Comparison of ENCODE assay signal across 35 cellular contexts in the genomic region with DNA sequence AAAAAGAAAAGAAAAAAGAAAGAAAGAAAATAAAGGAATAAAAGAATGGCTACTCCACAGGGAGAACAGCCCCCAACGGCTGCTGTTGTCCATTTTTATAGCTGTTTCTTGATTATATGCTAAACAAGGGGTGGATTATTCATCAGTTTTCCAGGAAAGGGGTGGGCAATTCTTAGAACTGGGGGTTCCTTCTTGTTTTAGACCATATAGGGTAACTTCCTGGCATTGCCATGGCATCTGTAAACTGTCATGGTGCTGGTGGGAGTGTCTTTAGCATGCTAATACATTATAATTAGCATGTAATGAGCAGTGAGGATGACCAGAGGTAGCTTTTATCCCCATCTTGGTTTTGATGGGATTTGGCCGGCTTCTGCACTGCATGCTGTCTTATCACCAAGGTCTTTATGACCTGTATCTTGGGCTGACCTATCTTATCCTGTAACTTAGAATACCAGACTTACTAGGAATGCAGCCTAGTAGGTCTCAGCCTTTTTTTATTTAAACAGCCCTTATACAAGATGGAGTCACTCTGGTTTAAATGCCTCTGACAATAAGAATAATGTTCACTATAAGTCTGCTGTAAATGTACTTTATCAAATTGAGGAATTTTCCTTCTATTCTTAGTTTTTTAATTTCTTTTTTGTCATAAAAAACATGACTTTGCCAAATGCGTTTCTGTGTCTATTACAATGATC. TPM values are rescaled to one million over a fixed set of nuclear protein-coding genes. Genes with fewer than 3 reads are reported as not detected.
"Had no signal": no experiment of that assay in that cellular context is flagged by ENCODE, and none has a peak within 500 bp of the region (broad histone marks: within the 10 kb centered on the region; RNA-seq: fewer than 3 reads in every experiment).

No MANE protein-coding gene starts in this region.

- H3K4me1 ChIP-seq: neural progenitor cell, parathyroid adenoma, psoas muscle, suprapubic skin, testis, uterus had no signal

- DNase-seq: naive thymus-derived CD8-positive, alpha-beta T cell; nephron progenitor cell; occipital lobe; ovary; posterior cingulate gyrus; right cardiac atrium; spleen; stimulated activated CD4-positive, alpha-beta T cell treated with anti-CD3 and anti-CD28 coated beads, Interleukin-12 subunit alpha, Interleukin-12 subunit beta, amount 100 ng/mL, for 4 hours; stimulated activated CD4-positive, alpha-beta T cell treated with anti-CD3 and anti-CD28 coated beads, Interleukin-1b, Interleukin-23, amount 100 ng/mL, for 48 hours; stimulated activated CD4-positive, alpha-beta T cell treated with anti-CD3 and anti-CD28 coated beads, Interleukin-4, amount 100 ng/mL, for 1 hour; stimulated activated CD4-positive, alpha-beta T cell treated with anti-CD3 and anti-CD28 coated beads, Interleukin-4, amount 100 ng/mL, for 4 hours; stimulated activated CD8-positive, alpha-beta memory T cell treated with anti-CD3 and anti-CD28 coated beads, Interleukin-4, amount 100 ng/mL, for 48 hours; stimulated activated naive CD4-positive, alpha-beta T cell; stimulated activated naive CD8-positive, alpha-beta T cell treated with anti-CD3 and anti-CD28 coated beads, Interleukin-15, Interleukin-2, amounts not matched to agents 100 U/mL and 50 U/mL, for 24 hours; substantia nigra; testis; tibial artery; transverse colon; upper lobe of right lung; uterus had no signal

- H3K27me3 ChIP-seq: testis had no signal

- H3K27ac ChIP-seq: neural progenitor cell, ovary, parathyroid adenoma, psoas muscle, skin epidermis, spleen, suprapubic skin, testis, tibial artery, transverse colon, upper lobe of right lung, uterus had no signal

- H3K4me3 ChIP-seq: neural progenitor cell, ovary, psoas muscle, skin epidermis, smooth muscle cell, spleen, suprapubic skin, testis, tibial artery, transverse colon, upper lobe of right lung, uterus had no signal

- H3K27me3 Mint-ChIP-seq: stimulated activated memory B cell treated with anti-CD40 and anti-IgM and Interleukin-4, amounts not matched to agents 10 μg/mL and 1 μg/mL and 100 μg/mL, for 72 hours; stimulated activated naive CD8-positive, alpha-beta T cell treated with anti-CD3 and anti-CD28 coated beads, Interleukin-15, amount 100 ng/mL, for 72 hours had no signal

- ATAC-seq: naive thymus-derived CD8-positive, alpha-beta T cell; natural killer cell treated with Interleukin-12 subunit alpha and Interleukin-12 subunit beta and Interleukin-15 and Interleukin-18, amount 100 ng/mL, for 72 hours; psoas muscle; right cardiac atrium; sciatic nerve; stimulated activated memory B cell treated with anti-CD40 and anti-IgM and Interleukin-4, amounts not matched to agents 10 μg/mL and 1 μg/mL and 100 μg/mL, for 72 hours; stimulated activated naive CD8-positive, alpha-beta T cell treated with anti-CD3 and anti-CD28 coated beads, Interleukin-15, amount 100 ng/mL, for 72 hours; stimulated activated naive CD8-positive, alpha-beta T cell treated with anti-CD3 and anti-CD28 coated beads, Interleukin-15, Interleukin-2, amounts not matched to agents 100 U/mL and 50 U/mL, for 24 hours; upper lobe of right lung had no signal

- H3K9me3 ChIP-seq: ovary, psoas muscle, spleen, suprapubic skin, testis, tibial artery, transverse colon, upper lobe of right lung, uterus had no signal

- H2AFZ ChIP-seq: neural progenitor cell, parathyroid adenoma had no signal

- H3K27ac Mint-ChIP-seq: natural killer cell treated with Interleukin-12 subunit alpha and Interleukin-12 subunit beta and Interleukin-15 and Interleukin-18, amount 100 ng/mL, for 72 hours; nephron progenitor cell; neural progenitor cell; progenitor cell of endocrine pancreas; stimulated activated memory B cell treated with anti-CD40 and anti-IgM and Interleukin-4, amounts not matched to agents 10 μg/mL and 1 μg/mL and 100 μg/mL, for 72 hours; stimulated activated naive CD8-positive, alpha-beta T cell treated with anti-CD3 and anti-CD28 coated beads, Interleukin-15, amount 100 ng/mL, for 72 hours; type B pancreatic cell had no signal

- H3K36me3 Mint-ChIP-seq: naive thymus-derived CD8-positive, alpha-beta T cell; natural killer cell treated with Interleukin-12 subunit alpha and Interleukin-12 subunit beta and Interleukin-15 and Interleukin-18, amount 100 ng/mL, for 72 hours; neural progenitor cell; stimulated activated memory B cell treated with anti-CD40 and anti-IgM and Interleukin-4, amounts not matched to agents 10 μg/mL and 1 μg/mL and 100 μg/mL, for 72 hours; type B pancreatic cell had no signal

- H3K9me3 Mint-ChIP-seq: natural killer cell treated with Interleukin-12 subunit alpha and Interleukin-12 subunit beta and Interleukin-15 and Interleukin-18, amount 100 ng/mL, for 72 hours; nephron progenitor cell; stimulated activated memory B cell treated with anti-CD40 and anti-IgM and Interleukin-4, amounts not matched to agents 10 μg/mL and 1 μg/mL and 100 μg/mL, for 72 hours; stimulated activated naive CD8-positive, alpha-beta T cell treated with anti-CD3 and anti-CD28 coated beads, Interleukin-15, amount 100 ng/mL, for 72 hours; type B pancreatic cell had no signal

- H3K79me2 ChIP-seq: parathyroid adenoma had no signal

- H3K4me2 ChIP-seq: neural progenitor cell, smooth muscle cell had no signal

- H3K36me3 ChIP-seq: neural progenitor cell, ovary, spleen, suprapubic skin, tibial artery, transverse colon, upper lobe of right lung, uterus had no signal

- H3K9ac ChIP-seq: neural progenitor cell, parathyroid adenoma had no signal

- H3K4me3 Mint-ChIP-seq: naive thymus-derived CD8-positive, alpha-beta T cell; natural killer cell treated with Interleukin-12 subunit alpha and Interleukin-12 subunit beta and Interleukin-15 and Interleukin-18, amount 100 ng/mL, for 72 hours; nephron progenitor cell; neural progenitor cell; stimulated activated memory B cell treated with anti-CD40 and anti-IgM and Interleukin-4, amounts not matched to agents 10 μg/mL and 1 μg/mL and 100 μg/mL, for 72 hours; stimulated activated naive CD8-positive, alpha-beta T cell treated with anti-CD3 and anti-CD28 coated beads, Interleukin-15, amount 100 ng/mL, for 72 hours; type B pancreatic cell had no signal

RNA-seq across cellular contexts. Expression of gene TRIM7, which starts 28.6 kb away (rescaled TPM):
- total RNA-seq: progenitor cell of endocrine pancreas, smooth muscle cell had no signal
- polyA plus RNA-seq: smooth muscle cell had no signal

RNA-seq across cellular contexts. Expression of gene OR2V2, which starts 29.0 kb away (rescaled TPM):
- total RNA-seq: naive thymus-derived CD8-positive, alpha-beta T cell; natural killer cell treated with Interleukin-12 subunit alpha and Interleukin-12 subunit beta and Interleukin-15 and Interleukin-18, amount 100 ng/mL, for 72 hours; occipital lobe; osteoblast; progenitor cell of endocrine pancreas; psoas muscle; renal cortical epithelial cell; right cardiac atrium; sciatic nerve; smooth muscle cell; spleen; suprapubic skin; testis; transverse colon; upper lobe of right lung; urinary bladder; uterus had no signal
- polyA plus RNA-seq: naive thymus-derived CD8-positive, alpha-beta T cell; ovary; psoas muscle; right cardiac atrium; smooth muscle cell; spleen; urinary bladder had no signal

RNA-seq across cellular contexts. Expression of gene OR2V1, which starts 45.4 kb away (rescaled TPM):
- total RNA-seq: naive thymus-derived CD8-positive, alpha-beta T cell; natural killer cell treated with Interleukin-12 subunit alpha and Interleukin-12 subunit beta and Interleukin-15 and Interleukin-18, amount 100 ng/mL, for 72 hours; occipital lobe; osteoblast; ovary; progenitor cell of endocrine pancreas; psoas muscle; renal cortical epithelial cell; right cardiac atrium; sciatic nerve; smooth muscle cell; spleen; suprapubic skin; testis; transverse colon; upper lobe of right lung; urinary bladder; uterus had no signal
- polyA plus RNA-seq: naive thymus-derived CD8-positive, alpha-beta T cell; ovary; psoas muscle; right cardiac atrium; smooth muscle cell; spleen; urinary bladder had no signal
